Comparison of ENCODE assay signal across 3 cellular contexts in the genomic region with DNA sequence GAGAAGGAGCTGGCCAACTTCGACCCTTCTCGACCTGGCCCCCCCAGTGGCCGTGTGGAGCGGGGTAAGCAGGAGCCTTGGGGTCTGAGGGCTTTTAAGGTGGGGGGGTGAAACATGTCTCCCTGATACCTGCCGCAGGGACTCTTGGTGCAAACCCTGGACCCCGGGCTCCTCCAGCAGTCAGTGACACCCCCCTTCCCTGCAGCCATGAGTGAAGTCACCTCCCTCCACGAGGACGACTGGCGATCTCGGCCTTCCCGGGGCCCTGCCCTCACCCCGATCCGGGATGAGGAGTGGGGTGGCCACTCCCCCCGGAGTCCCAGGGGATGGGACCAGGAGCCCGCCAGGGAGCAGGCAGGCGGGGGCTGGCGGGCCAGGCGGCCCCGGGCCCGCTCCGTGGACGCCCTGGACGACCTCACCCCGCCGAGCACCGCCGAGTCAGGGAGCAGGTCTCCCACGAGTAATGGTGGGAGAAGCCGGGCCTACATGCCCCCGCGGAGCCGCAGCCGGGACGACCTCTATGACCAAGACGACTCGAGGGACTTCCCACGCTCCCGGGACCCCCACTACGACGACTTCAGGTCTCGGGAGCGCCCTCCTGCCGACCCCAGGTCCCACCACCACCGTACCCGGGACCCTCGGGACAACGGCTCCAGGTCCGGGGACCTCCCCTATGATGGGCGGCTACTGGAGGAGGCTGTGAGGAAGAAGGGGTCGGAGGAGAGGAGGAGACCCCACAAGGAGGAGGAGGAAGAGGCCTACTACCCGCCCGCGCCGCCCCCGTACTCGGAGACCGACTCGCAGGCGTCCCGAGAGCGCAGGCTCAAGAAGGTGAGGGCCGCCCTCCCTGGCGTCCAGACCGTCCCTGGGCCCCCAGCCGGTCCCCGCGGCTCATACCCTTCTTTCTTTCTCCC.
TF ChIP-seq lines count a peak whose summit lies in the region.

No MANE protein-coding gene starts in this region.

TF ChIP-seq in IMR-90, 13 proteins besides CTCF, POLR2A, EP300 and RAD21:
- TF ChIP-seq RFX5 (IDR thresholded peaks at IDR 0.05; ENCODE audit: low read depth, low read length) (no peak), NFE2L2 (IDR thresholded peaks at IDR 0.05; ENCODE audit: low read depth, low read length) (no peak), MAZ (IDR thresholded peaks at IDR 0.05; ENCODE audit: borderline replicate concordance, low read depth, low read length) (0 out of 2 replicates have a peak, but pooled peaks have one; percentile 7), MXI1 (IDR thresholded peaks at IDR 0.05; ENCODE audit: borderline replicate concordance, low read depth, low read length) (0 out of 2 replicates have a peak, but pooled peaks have one; percentile 26)

TF ChIP-seq in endothelial cell of umbilical vein, 7 proteins besides CTCF, POLR2A, EP300 and RAD21:
- TF ChIP-seq EZH2 (IDR thresholded peaks at IDR 0.05; ENCODE audit: borderline replicate concordance, low read depth, low read length, severe bottlenecking) (no peak), POLR2AphosphoS5 (IDR thresholded peaks at IDR 0.05; ENCODE audit: insufficient read depth, low read depth, low read length) (no peak), GATA2 (IDR thresholded peaks at IDR 0.05; ENCODE audit: insufficient read depth, insufficient read length, low read depth, low read length) (no peak), FOS (IDR thresholded peaks at IDR 0.05; ENCODE audit: borderline replicate concordance, insufficient read depth, low read length) (no peak), JUN (IDR thresholded peaks at IDR 0.05; ENCODE audit: borderline replicate concordance, insufficient read depth, insufficient read length, low read depth) (no peak)
- TF ChIP-seq, protein P1, sequence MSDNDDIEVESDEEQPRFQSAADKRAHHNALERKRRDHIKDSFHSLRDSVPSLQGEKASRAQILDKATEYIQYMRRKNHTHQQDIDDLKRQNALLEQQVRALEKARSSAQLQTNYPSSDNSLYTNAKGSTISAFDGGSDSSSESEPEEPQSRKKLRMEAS (IDR thresholded peaks at IDR 0.05; ENCODE audit: insufficient read depth, insufficient read length) = no peak

TF ChIP-seq in HEK293T, 16 proteins besides CTCF, POLR2A, EP300 and RAD21:
- TF ChIP-seq, protein P2, sequence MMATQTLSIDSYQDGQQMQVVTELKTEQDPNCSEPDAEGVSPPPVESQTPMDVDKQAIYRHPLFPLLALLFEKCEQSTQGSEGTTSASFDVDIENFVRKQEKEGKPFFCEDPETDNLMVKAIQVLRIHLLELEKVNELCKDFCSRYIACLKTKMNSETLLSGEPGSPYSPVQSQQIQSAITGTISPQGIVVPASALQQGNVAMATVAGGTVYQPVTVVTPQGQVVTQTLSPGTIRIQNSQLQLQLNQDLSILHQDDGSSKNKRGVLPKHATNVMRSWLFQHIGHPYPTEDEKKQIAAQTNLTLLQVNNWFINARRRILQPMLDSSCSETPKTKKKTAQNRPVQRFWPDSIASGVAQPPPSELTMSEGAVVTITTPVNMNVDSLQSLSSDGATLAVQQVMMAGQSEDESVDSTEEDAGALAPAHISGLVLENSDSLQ (IDR thresholded peaks at IDR 0.05) = no peak
- TF ChIP-seq TARDBP (IDR thresholded peaks at IDR 0.05) = no peak
- no peak for TF ChIP-seq SUZ12 (IDR thresholded peaks at IDR 0.05)
- no peak for TF ChIP-seq HDGF (IDR thresholded peaks at IDR 0.05; ENCODE audit: borderline replicate concordance)
- no peak for TF ChIP-seq ELF4 (IDR thresholded peaks at IDR 0.05)
- no peak for TF ChIP-seq ZNF384 (IDR thresholded peaks at IDR 0.05)
- TF ChIP-seq NFRKB (IDR thresholded peaks at IDR 0.05) = no peak
- TF ChIP-seq FOXK2 (IDR thresholded peaks at IDR 0.05) = no peak
- no peak for TF ChIP-seq LEF1 (IDR thresholded peaks at IDR 0.05; ENCODE audit: borderline replicate concordance)
- TF ChIP-seq SP1 (IDR thresholded peaks at IDR 0.05) = no peak
- TF ChIP-seq ARNT (IDR thresholded peaks at IDR 0.05) = no peak
- TF ChIP-seq FOXM1 (IDR thresholded peaks at IDR 0.05; ENCODE audit: borderline replicate concordance) = no peak
- no peak for TF ChIP-seq L3MBTL2 (conservative IDR thresholded peaks at IDR 0.05)
- TF ChIP-seq CTBP1 (IDR thresholded peaks at IDR 0.05; ENCODE audit: borderline replicate concordance) = no peak
